21 cellular contexts compared by ENCODE assay signal in genomic region chr3:73257186-73257585, GRCh38.
DNase-seq lines count a peak whose midpoint lies in the region; ATAC-seq and TF ChIP-seq lines count a peak whose summit lies in the region.
"Had no signal": no experiment of that assay in that cellular context is flagged by ENCODE, and none has a peak within 500 bp of the region (broad histone marks: within the 10 kb centered on the region; RNA-seq: fewer than 3 reads in every experiment).

No MANE protein-coding gene starts in this region.

- no peak overlapping the region for H3K4me2 ChIP-seq in GM23338
- no peak overlapping the region for H3K4me2 ChIP-seq in neuronal stem cell (ENCODE audit: insufficient read depth, low read length, poor library complexity, severe bottlenecking)
- H3K4me2 ChIP-seq: A549; BLaER1 treated with 17β-estradiol and CSF1 and Interleukin-3, amounts not matched to agents 10 nM and 100 nM had no signal

- H4K20me1 ChIP-seq in GM23338 (replicated peaks; ENCODE audit: insufficient read depth) = no peaks in the 10 kb centered on the region
- H4K20me1 ChIP-seq: BLaER1 treated with 17β-estradiol and CSF1 and Interleukin-3, amounts not matched to agents 10 nM and 100 nM had no signal

- H3K36me3 Mint-ChIP-seq in GM23338 (ENCODE audit: low read depth) (no peaks in the 10 kb centered on the region), mesothelial cell of epicardium (no peaks in the 10 kb centered on the region)
- no peaks in the 10 kb centered on the region for H3K36me3 Mint-ChIP-seq in activated CD8-positive, alpha-beta T cell treated with anti-CD3 and anti-CD28 coated beads, Interleukin-2, amount 10 ng/mL, durations not matched to agents 7 days and 5 days (ENCODE audit: low read depth)
- H3K36me3 Mint-ChIP-seq: CD14-positive monocyte; CD8-positive, alpha-beta memory T cell had no signal

- H3F3A ChIP-seq in GM23338 (replicated peaks; ENCODE audit: low read depth) = no peaks in the 10 kb centered on the region

- intact Hi-C loops in posterior vena cava (cut with DNase I) = no loop called here

- no peak overlapping the region for H2BK15ac ChIP-seq in neuronal stem cell (ENCODE audit: low read length)

- no peak overlapping the region for H2BK120ac ChIP-seq in neuronal stem cell (ENCODE audit: low read depth, low read length)

- TF ChIP-seq CTCF in GM23338 (conservative IDR thresholded peaks at IDR 0.05; ENCODE audit: low read depth in 2 of 2) (no peak), mesothelial cell of epicardium (IDR thresholded peaks at IDR 0.05; ENCODE audit: unreplicated experiment) (no peak)

- no peak for ATAC-seq in GM23338
- no peak for ATAC-seq in activated CD8-positive, alpha-beta T cell treated with anti-CD3 and anti-CD28 coated beads, Interleukin-2, amount 10 ng/mL, durations not matched to agents 7 days and 5 days
- ATAC-seq: A549 had no signal

- no peak overlapping the region for H2BK5ac ChIP-seq in neuronal stem cell (ENCODE audit: low read length)

- H2BK12ac ChIP-seq in neuronal stem cell (ENCODE audit: low read length) = no peak overlapping the region

- H3K4me3 ChIP-seq in GM23338 = no peak overlapping the region
- H3K4me3 ChIP-seq in neuronal stem cell (ENCODE audit: low read length in 2 of 2) = no peak overlapping the region
- H3K4me3 ChIP-seq: A549; BLaER1 treated with 17β-estradiol and CSF1 and Interleukin-3, amounts not matched to agents 10 nM and 100 nM; HAP-1 had no signal

- POLR2A ChIA-PET in HEK293T (lab: Yijun Ruan, JAX) = no interaction called here
- POLR2A ChIA-PET in activated CD8-positive, alpha-beta T cell treated with anti-CD3 and anti-CD28 coated beads, Interleukin-2, amount 10 ng/mL, durations not matched to agents 7 days and 5 days (lab: Charles Lee) = no interaction called here

- peaks cover 4% of the 10 kb centered on the region for H3K27me3 Mint-ChIP-seq in GM23338 (ENCODE audit: insufficient read depth, low read depth, poor library complexity)
- no peaks in the 10 kb centered on the region for H3K27me3 Mint-ChIP-seq in mesothelial cell of epicardium (ENCODE audit: low read depth)
- H3K27me3 Mint-ChIP-seq in activated CD8-positive, alpha-beta T cell treated with anti-CD3 and anti-CD28 coated beads, Interleukin-2, amount 10 ng/mL, durations not matched to agents 7 days and 5 days (ENCODE audit: low read depth) = peaks cover 5% of the 10 kb centered on the region

- H3K14ac ChIP-seq in neuronal stem cell (ENCODE audit: low read length) = no peak overlapping the region

- no peak overlapping the region for H3K9ac ChIP-seq in neuronal stem cell (ENCODE audit: low read depth, low read length, poor library complexity)
- H3K9ac ChIP-seq: BLaER1 treated with 17β-estradiol and CSF1 and Interleukin-3, amounts not matched to agents 10 nM and 100 nM had no signal

- no peaks in the 10 kb centered on the region for H3K9me3 Mint-ChIP-seq in GM23338
- H3K9me3 Mint-ChIP-seq in mesothelial cell of epicardium = no peaks in the 10 kb centered on the region
- H3K9me3 Mint-ChIP-seq in activated CD8-positive, alpha-beta T cell treated with anti-CD3 and anti-CD28 coated beads, Interleukin-2, amount 10 ng/mL, durations not matched to agents 7 days and 5 days (ENCODE audit: insufficient read depth) = no peaks in the 10 kb centered on the region
- H3K9me3 Mint-ChIP-seq: CD4-positive, alpha-beta T cell had no signal

- H3K27ac Mint-ChIP-seq in GM23338 (no peak overlapping the region), mesothelial cell of epicardium (peak overlapping the region; percentile 27)
- no peak overlapping the region for H3K27ac Mint-ChIP-seq in activated CD8-positive, alpha-beta T cell treated with anti-CD3 and anti-CD28 coated beads, Interleukin-2, amount 10 ng/mL, durations not matched to agents 7 days and 5 days
- H3K27ac Mint-ChIP-seq: CD14-positive monocyte; CD4-positive, alpha-beta T cell; CD8-positive, alpha-beta memory T cell had no signal

- H3K4me1 Mint-ChIP-seq in GM23338 (peaks cover 7% of the 10 kb centered on the region), mesothelial cell of epicardium (peaks cover 65% of the 10 kb centered on the region)
- H3K4me1 Mint-ChIP-seq in activated CD8-positive, alpha-beta T cell treated with anti-CD3 and anti-CD28 coated beads, Interleukin-2, amount 10 ng/mL, durations not matched to agents 7 days and 5 days (ENCODE audit: low read depth) = no peaks in the 10 kb centered on the region
- H3K4me1 Mint-ChIP-seq: CD14-positive monocyte; CD8-positive, alpha-beta memory T cell had no signal

- CTCF ChIA-PET in HEK293T (lab: Yijun Ruan, JAX) = no interaction called here
- CTCF ChIA-PET in activated CD8-positive, alpha-beta T cell treated with anti-CD3 and anti-CD28 coated beads, Interleukin-2, amount 10 ng/mL, durations not matched to agents 7 days and 5 days (lab: Charles Lee) = no interaction called here

- H3K4me1 ChIP-seq in GM23338 (ENCODE audit: insufficient read depth) = peaks cover 5% of the 10 kb centered on the region
- no peaks in the 10 kb centered on the region for H3K4me1 ChIP-seq in neuronal stem cell (ENCODE audit: control insufficient read depth in 2 of 2, insufficient read depth in 1 of 2, low read depth in 1 of 2, low read length in 2 of 2)
- H3K4me1 ChIP-seq: A549; BE2C; BLaER1 treated with 17β-estradiol and CSF1 and Interleukin-3, amounts not matched to agents 10 nM and 100 nM; HAP-1 had no signal

- H3K9me3 ChIP-seq in neuronal stem cell (replicated peaks in 1 of 2; ENCODE audit: control insufficient read depth in 2 of 2, insufficient read depth in 1 of 2, low read depth in 1 of 2, low read length in 2 of 2) = no peaks in the 10 kb centered on the region
- H3K9me3 ChIP-seq: A549; BE2C; BLaER1 treated with 17β-estradiol and CSF1 and Interleukin-3, amounts not matched to agents 10 nM and 100 nM; HAP-1 had no signal

- DNase-seq in GM23338 (ENCODE audit: low spot score) (no peak), HEK293T (ENCODE audit: extremely low spot score) (no peak), mesothelial cell of epicardium (ENCODE audit: low spot score in 2 of 2, unreplicated experiment in 2 of 2) (no peak), neuronal stem cell (ENCODE audit: low spot score) (no peak), HT-29 (ENCODE audit: low spot score) (no peak), posterior vena cava (ENCODE audit: low spot score) (no peak)
- DNase-seq in activated CD8-positive, alpha-beta T cell treated with anti-CD3 and anti-CD28 coated beads, Interleukin-2, amount 10 ng/mL, durations not matched to agents 7 days and 5 days = no peak
- DNase-seq: 8988T; ACHN; AML-193; BE2C; CD4-positive, alpha-beta T cell; CD8-positive, alpha-beta memory T cell; DMS 273 treated with DMSO at 0.1 percent for 48 hours; DMS79 treated with DMSO at 0.1 percent for 48 hours; GF-D8; GOT3 had no signal

- H3K27me3 ChIP-seq in GM23338 (ENCODE audit: insufficient read depth) (no peaks in the 10 kb centered on the region), neuronal stem cell (ENCODE audit: control insufficient read depth in 3 of 3, insufficient read depth in 3 of 3, low read depth in 1 of 3, low read length in 3 of 3) (peaks cover 0 to 10% (median 0%) of the 10 kb centered on the region in 3 experiments)
- H3K27me3 ChIP-seq: BE2C; BLaER1 treated with 17β-estradiol and CSF1 and Interleukin-3, amounts not matched to agents 10 nM and 100 nM had no signal

- no peak overlapping the region for H2AK5ac ChIP-seq in neuronal stem cell (ENCODE audit: low read depth, low read length)

- H3K9me2 ChIP-seq in GM23338 (ENCODE audit: insufficient read depth) = no peaks in the 10 kb centered on the region

- H2AFZ ChIP-seq in GM23338 (0 out of 2 replicates have a peak overlapping the region, but pooled peaks have one; percentile 59), neuronal stem cell (ENCODE audit: low read length) (no peak overlapping the region)

- no peak overlapping the region for H3K27ac ChIP-seq in GM23338 (ENCODE audit: low read depth)
- no peak overlapping the region for H3K27ac ChIP-seq in neuronal stem cell (replicated peaks; ENCODE audit: low read length)
- H3K27ac ChIP-seq: A549; BLaER1 treated with 17β-estradiol and CSF1 and Interleukin-3, amounts not matched to agents 10 nM and 100 nM had no signal

- WGBS in neuronal stem cell (ENCODE audit: extremely low coverage in 2 of 2, insufficient read length in 2 of 2, insufficient replicate concordance in 1 of 2), 2 donors = no CpG with 5 or more reads among the region's 4 CpGs

- H3K36me3 ChIP-seq in GM23338 (ENCODE audit: insufficient read depth) = no peaks in the 10 kb centered on the region
- H3K36me3 ChIP-seq in neuronal stem cell (replicated peaks in 1 of 2; ENCODE audit: control insufficient read depth in 2 of 2, insufficient read depth in 2 of 2, low read length in 2 of 2) = no peaks in the 10 kb centered on the region
- H3K36me3 ChIP-seq: BE2C; BLaER1 treated with 17β-estradiol and CSF1 and Interleukin-3, amounts not matched to agents 10 nM and 100 nM; HAP-1 had no signal

- H4K91ac ChIP-seq in neuronal stem cell (ENCODE audit: low read depth, low read length, poor library complexity) = no peak overlapping the region

- H3K79me1 ChIP-seq in neuronal stem cell (ENCODE audit: low read depth, low read length) = no peaks in the 10 kb centered on the region

- H3K79me2 ChIP-seq in GM23338 (replicated peaks; ENCODE audit: insufficient read depth) = no peaks in the 10 kb centered on the region

- no peak overlapping the region for H3K4me3 Mint-ChIP-seq in GM23338
- H3K4me3 Mint-ChIP-seq in mesothelial cell of epicardium = no peak overlapping the region
- H3K4me3 Mint-ChIP-seq in activated CD8-positive, alpha-beta T cell treated with anti-CD3 and anti-CD28 coated beads, Interleukin-2, amount 10 ng/mL, durations not matched to agents 7 days and 5 days = no peak overlapping the region
- H3K4me3 Mint-ChIP-seq: CD14-positive monocyte; CD4-positive, alpha-beta T cell; CD8-positive, alpha-beta memory T cell had no signal

- no peak overlapping the region for H3K4ac ChIP-seq in neuronal stem cell (ENCODE audit: low read length)

- no peak overlapping the region for H4K8ac ChIP-seq in neuronal stem cell (ENCODE audit: low read depth, low read length)

- no peak overlapping the region for H3K23ac ChIP-seq in neuronal stem cell (ENCODE audit: low read depth, low read length, poor library complexity)

- H3K18ac ChIP-seq in neuronal stem cell (ENCODE audit: low read length) = peak overlapping the region; percentile 16

TF ChIP-seq in GM23338, 12 proteins besides CTCF, POLR2A, EP300 and RAD21 (continues in another document):
- no peak for TF ChIP-seq POLR2AphosphoS5 (IDR thresholded peaks at IDR 0.05; ENCODE audit: low read depth)
- no peak for TF ChIP-seq ZNF114 (CRISPR knock-in tag; IDR thresholded peaks at IDR 0.05)

TF ChIP-seq in HEK293T, 16 proteins besides CTCF, POLR2A, EP300 and RAD21 (continues in another document):
- TF ChIP-seq, protein P1, sequence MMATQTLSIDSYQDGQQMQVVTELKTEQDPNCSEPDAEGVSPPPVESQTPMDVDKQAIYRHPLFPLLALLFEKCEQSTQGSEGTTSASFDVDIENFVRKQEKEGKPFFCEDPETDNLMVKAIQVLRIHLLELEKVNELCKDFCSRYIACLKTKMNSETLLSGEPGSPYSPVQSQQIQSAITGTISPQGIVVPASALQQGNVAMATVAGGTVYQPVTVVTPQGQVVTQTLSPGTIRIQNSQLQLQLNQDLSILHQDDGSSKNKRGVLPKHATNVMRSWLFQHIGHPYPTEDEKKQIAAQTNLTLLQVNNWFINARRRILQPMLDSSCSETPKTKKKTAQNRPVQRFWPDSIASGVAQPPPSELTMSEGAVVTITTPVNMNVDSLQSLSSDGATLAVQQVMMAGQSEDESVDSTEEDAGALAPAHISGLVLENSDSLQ (IDR thresholded peaks at IDR 0.05) = peak; percentile 72
